Comparison of ENCODE assay signal across 2 cellular contexts in the genomic region with DNA sequence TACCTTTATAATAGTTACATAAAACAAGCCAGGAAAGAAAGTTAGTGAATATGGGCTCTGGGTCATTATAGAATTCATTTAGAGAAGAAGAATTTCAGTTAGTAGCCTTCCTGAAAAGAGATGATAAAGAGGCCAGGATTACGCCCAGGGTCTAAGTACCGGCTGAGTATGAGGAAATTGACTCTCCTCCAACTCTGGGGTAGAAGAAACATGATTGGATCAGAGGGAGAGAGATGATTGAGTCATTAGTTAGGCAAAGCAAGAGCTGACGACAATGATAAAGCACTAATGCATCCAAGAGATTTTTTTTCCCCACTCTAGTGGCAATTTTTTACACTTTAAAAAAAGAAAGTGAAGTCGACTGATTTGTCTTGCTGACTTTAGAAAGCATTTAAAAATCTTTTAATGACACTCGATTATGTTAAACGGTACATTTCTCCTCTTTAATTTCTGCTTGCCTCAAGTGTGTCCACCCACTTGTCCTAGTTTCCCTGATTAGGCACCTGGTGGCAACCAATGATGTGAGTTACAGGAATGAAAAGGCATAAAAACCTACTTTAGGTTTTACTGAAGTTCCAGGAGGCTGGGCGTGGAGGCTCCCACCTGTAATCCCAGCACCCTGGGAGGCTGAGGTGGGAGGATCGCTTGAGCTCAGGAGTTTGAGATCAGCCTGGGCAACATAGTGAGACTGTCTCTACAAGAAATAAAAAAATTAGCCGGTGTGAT.
TF ChIP-seq lines count a peak whose summit lies in the region.

No MANE protein-coding gene starts in this region.

TF ChIP-seq in endothelial cell of umbilical vein, 7 proteins besides CTCF, POLR2A, EP300 and RAD21:
- TF ChIP-seq MYC (IDR thresholded peaks at IDR 0.05; ENCODE audit: low read depth, low read length) (no peak), EZH2 (IDR thresholded peaks at IDR 0.05; ENCODE audit: borderline replicate concordance, low read depth, low read length, severe bottlenecking) (no peak), JUN (IDR thresholded peaks at IDR 0.05; ENCODE audit: borderline replicate concordance, insufficient read depth, insufficient read length, low read depth) (no peak), MAX (IDR thresholded peaks at IDR 0.05; ENCODE audit: insufficient read depth, insufficient read length) (no peak), POLR2AphosphoS5 (IDR thresholded peaks at IDR 0.05; ENCODE audit: insufficient read depth, low read depth, low read length) (no peak), GATA2 (IDR thresholded peaks at IDR 0.05; ENCODE audit: insufficient read depth, insufficient read length, low read depth, low read length) (no peak), FOS (IDR thresholded peaks at IDR 0.05; ENCODE audit: borderline replicate concordance, insufficient read depth, low read length) (peak; percentile 46)

TF ChIP-seq in HepG2, 621 proteins besides CTCF, POLR2A, EP300 and RAD21:
- no peak for TF ChIP-seq MIXL1 (CRISPR knock-in tag; IDR thresholded peaks at IDR 0.05)
